ENCODE assay signal across 8 cellular contexts in genomic region chr22:17237031-17237668, GRCh38. TPM values are rescaled to one million over a fixed set of nuclear protein-coding genes. Genes with fewer than 3 reads are reported as not detected.
A peak's percentile ranks its signal among the peaks of the same experiment; 100 is the strongest.
DNase-seq lines count a peak whose midpoint lies in the region; ATAC-seq and TF ChIP-seq lines count a peak whose summit lies in the region.

No MANE protein-coding gene starts in this region.

- DNase-seq in CD8-positive, alpha-beta T cell, result peak in 3 of 7 experiments; percentile 21 to 59 (median 22)
- peak in 1 of 3 experiments; percentile 20 for DNase-seq in effector memory CD8-positive, alpha-beta T cell
- DNase-seq in SK-N-SH, result no peak
- DNase-seq in SKM-1 (lab: John Stamatoyannopoulos, UW; ENCODE audit: unreplicated experiment), result no peak
- no peak for DNase-seq in NCI-H446 (lab: John Stamatoyannopoulos, UW)
- no peak for DNase-seq in NCI-H2227 (lab: John Stamatoyannopoulos, UW; ENCODE audit: unreplicated experiment)

- H3F3A ChIP-seq in SK-N-SH (replicated peaks; ENCODE audit: insufficient read depth), result no peaks in the 10 kb centered on the region

- peak; percentile 84 for ATAC-seq in CD8-positive, alpha-beta T cell
- ATAC-seq in GM19397 (IDR thresholded peaks at IDR 0.05; ENCODE audit: unreplicated experiment) (peak; percentile 77), HG03521 (IDR thresholded peaks at IDR 0.05; ENCODE audit: unreplicated experiment) (peak; percentile 57)
- peak; percentile 93 for ATAC-seq in effector memory CD8-positive, alpha-beta T cell (replicated peaks)

- no peak for TF ChIP-seq CTCF in CD8-positive, alpha-beta T cell (IDR thresholded peaks at IDR 0.05)
- no peak for TF ChIP-seq CTCF in SK-N-SH (IDR thresholded peaks at IDR 0.05)

- intact Hi-C loops in CD8-positive, alpha-beta T cell (cut with DNase I, micrococcal nuclease), result no loop called here

- no peaks in the 10 kb centered on the region for H4K20me1 ChIP-seq in SK-N-SH (ENCODE audit: insufficient read depth)

- H3K4me2 ChIP-seq in SK-N-SH, result no peak overlapping the region

- POLR2A ChIA-PET in CD8-positive, alpha-beta T cell (lab: Charles Lee), result interaction anchor here (0.7 to 1.2 kb wide), 2 partner anchors 9 to 17 kb away, joined by 3 read pairs; no protein-coding TSS in a partner anchor
- POLR2A ChIA-PET in SK-N-SH (lab: Yijun Ruan, JAX), result no interaction called here

- no peaks in the 10 kb centered on the region for H3K36me3 Mint-ChIP-seq in CD8-positive, alpha-beta T cell
- H3K36me3 Mint-ChIP-seq in effector memory CD8-positive, alpha-beta T cell (ENCODE audit: insufficient read depth), result peaks cover 4% of the 10 kb centered on the region

- H3K4me3 ChIP-seq in CD8-positive, alpha-beta T cell (ENCODE audit: low read depth, low read length), result peak overlapping the region; percentile 54
- H3K4me3 ChIP-seq in SK-N-SH (ENCODE audit: low read depth in 2 of 2, low read length in 1 of 2), result no peak overlapping the region

- WGBS in SK-N-SH (ENCODE audit: low lambda C conversion rate), result 42% methylated on average over 9 of the region's 9 CpGs

- TF ChIP-seq EP300 in SK-N-SH (IDR thresholded peaks at IDR 0.05; ENCODE audit: borderline replicate concordance in 1 of 2, low read depth in 1 of 2, low read length in 1 of 2), result no peak

- peak overlapping the region; percentile 50 for H3K27ac ChIP-seq in CD8-positive, alpha-beta T cell (ENCODE audit: low read depth, low read length)
- H3K27ac ChIP-seq in SK-N-SH (ENCODE audit: low read depth in 2 of 2, low read length in 1 of 2), result no peak overlapping the region

- no peak for TF ChIP-seq RAD21 in SK-N-SH (IDR thresholded peaks at IDR 0.05; ENCODE audit: low read length)

- H2AFZ ChIP-seq in SK-N-SH (ENCODE audit: low read depth), result no peak overlapping the region

- H3K9me2 ChIP-seq in SK-N-SH, result no peaks in the 10 kb centered on the region

- H3K9me3 ChIP-seq in CD8-positive, alpha-beta T cell (ENCODE audit: low read length), result no peaks in the 10 kb centered on the region
- no peaks in the 10 kb centered on the region for H3K9me3 ChIP-seq in SK-N-SH

- no peaks in the 10 kb centered on the region for H3K27me3 ChIP-seq in CD8-positive, alpha-beta T cell (ENCODE audit: insufficient read depth, low read length)
- H3K27me3 ChIP-seq in SK-N-SH (ENCODE audit: insufficient read depth), result no peaks in the 10 kb centered on the region; the same call in 1 of the 2 replicates

- H3K9me3 Mint-ChIP-seq in CD8-positive, alpha-beta T cell, result no peaks in the 10 kb centered on the region
- H3K9me3 Mint-ChIP-seq in effector memory CD8-positive, alpha-beta T cell, result no peaks in the 10 kb centered on the region

- no peaks in the 10 kb centered on the region for H3K27me3 Mint-ChIP-seq in CD8-positive, alpha-beta T cell (ENCODE audit: low read depth)
- H3K27me3 Mint-ChIP-seq in effector memory CD8-positive, alpha-beta T cell, result no peaks in the 10 kb centered on the region

- CTCF ChIA-PET in CD8-positive, alpha-beta T cell (lab: Charles Lee), result interaction anchor here (0.8 to 1.0 kb wide), 2 partner anchors 26 to 66 kb away, joined by 3 read pairs; no protein-coding TSS in a partner anchor
- CTCF ChIA-PET in SK-N-SH (lab: Yijun Ruan, JAX), result interaction anchor here (0.7 to 1.0 kb wide), 2 partner anchors 13 to 63 kb away, joined by 3 to 4 read pairs; no protein-coding TSS in a partner anchor

- no peak overlapping the region for H3K9ac ChIP-seq in SK-N-SH

- H3K79me2 ChIP-seq in SK-N-SH (ENCODE audit: insufficient read depth), result no peaks in the 10 kb centered on the region

- H3K4me1 ChIP-seq in CD8-positive, alpha-beta T cell (ENCODE audit: insufficient read depth, low read length), result peaks cover 11% of the 10 kb centered on the region
- no peaks in the 10 kb centered on the region for H3K4me1 ChIP-seq in SK-N-SH (ENCODE audit: control insufficient read depth in 1 of 2, insufficient read depth in 2 of 2, low read depth in 1 of 2, low read length in 1 of 2)

- H3K4me1 Mint-ChIP-seq in CD8-positive, alpha-beta T cell (ENCODE audit: low read depth), result peaks cover 10% of the 10 kb centered on the region
- H3K4me1 Mint-ChIP-seq in effector memory CD8-positive, alpha-beta T cell (ENCODE audit: low read depth in 2 of 2), result peaks cover 10 to 12% of the 10 kb centered on the region in 2 donors

- H3K4me3 Mint-ChIP-seq in CD8-positive, alpha-beta T cell, result peak overlapping the region; percentile 77
- H3K4me3 Mint-ChIP-seq in effector memory CD8-positive, alpha-beta T cell, result peak overlapping the region; percentile 85 to 94

- H3K27ac Mint-ChIP-seq in CD8-positive, alpha-beta T cell, result peak overlapping the region; percentile 90
- H3K27ac Mint-ChIP-seq in effector memory CD8-positive, alpha-beta T cell, result peak overlapping the region; percentile 98 to 99

- no peaks in the 10 kb centered on the region for H3K36me3 ChIP-seq in CD8-positive, alpha-beta T cell (ENCODE audit: insufficient read depth, low read length)
- H3K36me3 ChIP-seq in SK-N-SH (replicated peaks in 1 of 2; ENCODE audit: control insufficient read depth in 1 of 2, insufficient read depth in 2 of 2, low read length in 1 of 2), result no peaks in the 10 kb centered on the region

TF ChIP-seq in SK-N-SH, 30 proteins besides CTCF, POLR2A, EP300 and RAD21:
- TF ChIP-seq SIN3A (IDR thresholded peaks at IDR 0.05; ENCODE audit: borderline replicate concordance, low read depth, low read length), result no peak
- TF ChIP-seq NFIC (IDR thresholded peaks at IDR 0.05; ENCODE audit: borderline replicate concordance), result no peak
- TF ChIP-seq, protein P1, sequence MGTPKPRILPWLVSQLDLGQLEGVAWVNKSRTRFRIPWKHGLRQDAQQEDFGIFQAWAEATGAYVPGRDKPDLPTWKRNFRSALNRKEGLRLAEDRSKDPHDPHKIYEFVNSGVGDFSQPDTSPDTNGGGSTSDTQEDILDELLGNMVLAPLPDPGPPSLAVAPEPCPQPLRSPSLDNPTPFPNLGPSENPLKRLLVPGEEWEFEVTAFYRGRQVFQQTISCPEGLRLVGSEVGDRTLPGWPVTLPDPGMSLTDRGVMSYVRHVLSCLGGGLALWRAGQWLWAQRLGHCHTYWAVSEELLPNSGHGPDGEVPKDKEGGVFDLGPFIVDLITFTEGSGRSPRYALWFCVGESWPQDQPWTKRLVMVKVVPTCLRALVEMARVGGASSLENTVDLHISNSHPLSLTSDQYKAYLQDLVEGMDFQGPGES (IDR thresholded peaks at IDR 0.05; ENCODE audit: low read depth, low read length), result no peak
- TF ChIP-seq, protein P2, sequence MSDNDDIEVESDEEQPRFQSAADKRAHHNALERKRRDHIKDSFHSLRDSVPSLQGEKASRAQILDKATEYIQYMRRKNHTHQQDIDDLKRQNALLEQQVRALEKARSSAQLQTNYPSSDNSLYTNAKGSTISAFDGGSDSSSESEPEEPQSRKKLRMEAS (IDR thresholded peaks at IDR 0.05; ENCODE audit: low read depth), result no peak
- no peak for TF ChIP-seq ELF1 (IDR thresholded peaks at IDR 0.05)
- TF ChIP-seq RCOR1 (IDR thresholded peaks at IDR 0.05; ENCODE audit: low read length), result no peak
- no peak for TF ChIP-seq RFX5 (IDR thresholded peaks at IDR 0.05; ENCODE audit: low read length)
- no peak for TF ChIP-seq RXRA (IDR thresholded peaks at IDR 0.05; ENCODE audit: borderline replicate concordance, low read depth)
- no peak for TF ChIP-seq TCF12 (IDR thresholded peaks at IDR 0.05)
- TF ChIP-seq SMC3 (IDR thresholded peaks at IDR 0.05; ENCODE audit: low read depth, low read length), result no peak
- TF ChIP-seq FOXM1 (IDR thresholded peaks at IDR 0.05; ENCODE audit: low read depth), result no peak
- TF ChIP-seq, protein P3, sequence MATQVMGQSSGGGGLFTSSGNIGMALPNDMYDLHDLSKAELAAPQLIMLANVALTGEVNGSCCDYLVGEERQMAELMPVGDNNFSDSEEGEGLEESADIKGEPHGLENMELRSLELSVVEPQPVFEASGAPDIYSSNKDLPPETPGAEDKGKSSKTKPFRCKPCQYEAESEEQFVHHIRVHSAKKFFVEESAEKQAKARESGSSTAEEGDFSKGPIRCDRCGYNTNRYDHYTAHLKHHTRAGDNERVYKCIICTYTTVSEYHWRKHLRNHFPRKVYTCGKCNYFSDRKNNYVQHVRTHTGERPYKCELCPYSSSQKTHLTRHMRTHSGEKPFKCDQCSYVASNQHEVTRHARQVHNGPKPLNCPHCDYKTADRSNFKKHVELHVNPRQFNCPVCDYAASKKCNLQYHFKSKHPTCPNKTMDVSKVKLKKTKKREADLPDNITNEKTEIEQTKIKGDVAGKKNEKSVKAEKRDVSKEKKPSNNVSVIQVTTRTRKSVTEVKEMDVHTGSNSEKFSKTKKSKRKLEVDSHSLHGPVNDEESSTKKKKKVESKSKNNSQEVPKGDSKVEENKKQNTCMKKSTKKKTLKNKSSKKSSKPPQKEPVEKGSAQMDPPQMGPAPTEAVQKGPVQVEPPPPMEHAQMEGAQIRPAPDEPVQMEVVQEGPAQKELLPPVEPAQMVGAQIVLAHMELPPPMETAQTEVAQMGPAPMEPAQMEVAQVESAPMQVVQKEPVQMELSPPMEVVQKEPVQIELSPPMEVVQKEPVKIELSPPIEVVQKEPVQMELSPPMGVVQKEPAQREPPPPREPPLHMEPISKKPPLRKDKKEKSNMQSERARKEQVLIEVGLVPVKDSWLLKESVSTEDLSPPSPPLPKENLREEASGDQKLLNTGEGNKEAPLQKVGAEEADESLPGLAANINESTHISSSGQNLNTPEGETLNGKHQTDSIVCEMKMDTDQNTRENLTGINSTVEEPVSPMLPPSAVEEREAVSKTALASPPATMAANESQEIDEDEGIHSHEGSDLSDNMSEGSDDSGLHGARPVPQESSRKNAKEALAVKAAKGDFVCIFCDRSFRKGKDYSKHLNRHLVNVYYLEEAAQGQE (IDR thresholded peaks at IDR 0.05; ENCODE audit: low read depth, low read length), result no peak
- TF ChIP-seq GABPA (IDR thresholded peaks at IDR 0.05; ENCODE audit: low read depth), result no peak
- TF ChIP-seq GATA2 (CRISPR knock-in tag; IDR thresholded peaks at IDR 0.05), result no peak
- no peak for TF ChIP-seq MXI1 (IDR thresholded peaks at IDR 0.05; ENCODE audit: low read depth, low read length)
- no peak for TF ChIP-seq MEF2A (IDR thresholded peaks at IDR 0.05; ENCODE audit: borderline replicate concordance, low read depth)
TF ChIP-seq in SK-N-SH: peak in this region for 0.

RNA-seq across cellular contexts. Expression of gene ADA2, which starts 17.9 kb away (rescaled TPM):
- total RNA-seq in CD8-positive, alpha-beta T cell, result 10 to 100 TPM; 43.4 to 44.6 TPM
- polyA plus RNA-seq in SK-N-SH (2012; rRNA removed), result 0.86 and 1.3 TPM in 2 replicates
- 0.79 and 1.1 TPM in 2 replicates for polyA plus RNA-seq in SK-N-SH (2012; cell fraction: cytosol; rRNA removed)
- 0.48 and 0.55 TPM in 2 replicates for polyA plus RNA-seq in SK-N-SH (2012; cell fraction: nucleus; rRNA removed)
